In the genomic region with DNA sequence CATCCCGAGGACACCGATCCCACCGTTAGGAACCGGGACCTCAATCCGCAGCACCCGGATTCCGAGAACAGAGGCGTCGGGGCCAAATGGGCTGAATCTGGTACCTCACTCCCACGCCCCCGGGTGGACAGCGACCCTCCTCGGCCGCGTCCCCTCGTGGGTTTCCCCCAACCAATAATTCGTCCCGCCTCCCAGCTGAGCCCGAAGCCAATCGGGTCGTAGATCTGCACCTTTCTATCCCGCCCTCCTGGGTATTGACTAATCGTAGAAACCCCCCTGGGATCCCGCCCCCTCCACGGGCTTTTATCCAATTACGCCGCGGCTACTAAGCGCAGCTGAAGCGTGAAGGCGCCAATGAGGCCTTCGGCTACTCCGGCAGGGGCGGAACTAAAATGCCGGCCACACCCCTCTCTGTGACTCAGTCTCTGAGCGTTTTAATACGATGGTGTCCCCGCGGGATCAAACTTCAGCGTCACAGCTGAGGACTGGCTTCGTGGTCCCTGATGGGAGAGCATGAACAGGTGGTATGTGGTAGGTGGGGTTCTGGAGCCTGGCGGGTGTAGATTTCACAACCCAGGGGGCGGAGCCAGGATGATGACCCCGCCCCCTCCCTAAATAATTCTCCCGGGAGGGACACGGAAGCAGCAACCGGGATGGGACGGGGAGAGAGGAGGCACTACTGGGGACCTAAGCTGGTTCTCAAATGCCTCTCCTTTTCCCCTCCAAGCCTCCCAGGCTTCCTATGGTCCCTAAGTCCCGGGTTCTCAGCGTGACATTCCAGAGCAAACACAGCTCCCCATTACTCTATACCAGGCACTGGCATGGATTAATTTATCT, we compare ENCODE assay signal across 8 cellular contexts. TPM values are rescaled to one million over a fixed set of nuclear protein-coding genes. Genes with fewer than 3 reads are reported as not detected.
DNase-seq lines count a peak whose midpoint lies in the region; ATAC-seq and TF ChIP-seq lines count a peak whose summit lies in the region.

A gene with protein sequence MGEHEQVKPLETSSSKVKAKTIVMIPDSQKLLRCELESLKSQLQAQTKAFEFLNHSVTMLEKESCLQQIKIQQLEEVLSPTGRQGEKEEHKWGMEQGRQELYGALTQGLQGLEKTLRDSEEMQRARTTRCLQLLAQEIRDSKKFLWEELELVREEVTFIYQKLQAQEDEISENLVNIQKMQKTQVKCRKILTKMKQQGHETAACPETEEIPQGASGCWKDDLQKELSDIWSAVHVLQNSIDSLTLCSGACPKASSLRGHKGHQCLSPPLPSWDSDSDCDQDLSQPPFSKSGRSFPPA (plus strand): TSS at position 416 of the 837 bp plus-strand sequence. CDS start 88 bp downstream, at position 504.
TMEM205 (minus strand) TSS at position 165 of the 837 bp plus-strand sequence. CDS start 649 bp downstream, outside the sequence.

- H3K9me3 Mint-ChIP-seq in CD14-positive monocyte: peaks cover 9 to 12% (median 10%) of the 10 kb centered on the region in 7 donors
- peaks cover 11% of the 10 kb centered on the region for H3K9me3 Mint-ChIP-seq in dendritic cell treated with granulocyte-macrophage colony-stimulating factor and Interleukin-4, amounts not matched to agents 40 ng/mL and 50 ng/mL, for 4 days

- H3K27ac Mint-ChIP-seq in CD14-positive monocyte: peak within 1 kb of the TSS; percentile 97 to 99 (median 98)
- H3K27ac Mint-ChIP-seq in dendritic cell treated with granulocyte-macrophage colony-stimulating factor and Interleukin-4, amounts not matched to agents 40 ng/mL and 50 ng/mL, for 4 days: peak within 1 kb of the TSS; percentile 93

- DNase-seq in CD14-positive monocyte (ENCODE audit: low spot score) (peak; percentile 99), NCI-H748 (lab: John Stamatoyannopoulos, UW; ENCODE audit: unreplicated experiment) (peak; percentile 98), left lobe of liver (ENCODE audit: low spot score) (peak; percentile 99)
- peak; percentile 91 to 99 for DNase-seq in activated CD4-positive, alpha-beta T cell treated with anti-CD3 and anti-CD28 coated beads, Interleukin-2, amount 50 U/mL, for 24 hours (ENCODE audit: low read depth in 1 of 2, low spot score in 1 of 2)
- DNase-seq in stimulated activated CD4-positive, alpha-beta T cell treated with anti-CD3 and anti-CD28 coated beads, Interleukin-2, amount 100 ng/mL, for 4 hours (ENCODE audit: low read depth): peak; percentile 99

- H3K4me1 Mint-ChIP-seq in CD14-positive monocyte: peaks cover 38% of the 10 kb centered on the region
- peaks cover 34% of the 10 kb centered on the region for H3K4me1 Mint-ChIP-seq in dendritic cell treated with granulocyte-macrophage colony-stimulating factor and Interleukin-4, amounts not matched to agents 40 ng/mL and 50 ng/mL, for 4 days (ENCODE audit: low read depth)

- intact Hi-C loops in CD14-positive monocyte (cut with micrococcal nuclease): loop anchor here (1.0 to 2.0 kb wide), 4 partner anchors 9 to 54 kb away; partner anchors contain the start of genes PLPPR2 (in 1 of the 2) and SWSAP1 (in 1 of the 2)
- intact Hi-C loops in dendritic cell treated with granulocyte-macrophage colony-stimulating factor and Interleukin-4, amounts not matched to agents 40 ng/mL and 50 ng/mL, for 4 days (cut with micrococcal nuclease): loop anchor here (1.0 kb wide), 2 partner anchors 9 to 28 kb away; partner anchors contain the start of genes PLPPR2 and SWSAP1

- H3K4me3 Mint-ChIP-seq in CD14-positive monocyte: peak within 1 kb of the TSS; percentile 92 to 97
- H3K4me3 Mint-ChIP-seq in dendritic cell treated with granulocyte-macrophage colony-stimulating factor and Interleukin-4, amounts not matched to agents 40 ng/mL and 50 ng/mL, for 4 days: peak within 1 kb of the TSS; percentile 93

- H3K27me3 Mint-ChIP-seq in CD14-positive monocyte (ENCODE audit: low read depth in 3 of 3): peaks cover 0 to 2% (median 0%) of the 10 kb centered on the region in 3 donors
- H3K27me3 Mint-ChIP-seq in dendritic cell treated with granulocyte-macrophage colony-stimulating factor and Interleukin-4, amounts not matched to agents 40 ng/mL and 50 ng/mL, for 4 days: no peaks in the 10 kb centered on the region

- TF ChIP-seq CTCF in CD14-positive monocyte (IDR thresholded peaks at IDR 0.05): no peak

- peaks cover 20 to 36% of the 10 kb centered on the region in 2 donors for H3K36me3 Mint-ChIP-seq in CD14-positive monocyte
- H3K36me3 Mint-ChIP-seq in dendritic cell treated with granulocyte-macrophage colony-stimulating factor and Interleukin-4, amounts not matched to agents 40 ng/mL and 50 ng/mL, for 4 days (ENCODE audit: low read depth): peaks cover 35% of the 10 kb centered on the region

- ATAC-seq in GM19351 (IDR thresholded peaks at IDR 0.05; ENCODE audit: unreplicated experiment): peak; percentile 90
- ATAC-seq in HG03521 (IDR thresholded peaks at IDR 0.05; ENCODE audit: unreplicated experiment): peak; percentile 91
- ATAC-seq in left lobe of liver: peak; percentile 88

RNA-seq across cellular contexts. Expression of the first gene that starts in this region (rescaled TPM):
- 10 to 100 TPM; 37.1 to 38.3 TPM for polyA plus RNA-seq in CD14-positive monocyte
- 25.6 TPM for total RNA-seq in left lobe of liver

RNA-seq across cellular contexts. Expression of gene TMEM205, which starts in this region (rescaled TPM):
- 100 to 1,000 TPM; 252 to 335 TPM for polyA plus RNA-seq in CD14-positive monocyte
- total RNA-seq in left lobe of liver: 154 TPM

Comparison
In these comparisons a context has a peak if more than half of its experiments do, and no peak if none do; other contexts are left out.
1. Peak in every context shown above with its lines: DNase-seq and ATAC-seq.